In genomic region chr18:11339121-11339520, GRCh38 we compare ENCODE assay signal across 20 cellular contexts.
"Had no signal": no experiment of that assay in that cellular context is flagged by ENCODE, and none has a peak within 500 bp of the region (broad histone marks: within the 10 kb centered on the region; RNA-seq: fewer than 3 reads in every experiment).

No MANE protein-coding gene starts in this region.

- H3K27ac ChIP-seq: esophagus squamous epithelium, left ventricle myocardium inferior, lower lobe of right lung, neutrophil, right atrium auricular region, suprapubic skin, thyroid gland had no signal

- H3K4me3 ChIP-seq: esophagus squamous epithelium, left ventricle myocardium inferior, lower lobe of right lung, right atrium auricular region, smooth muscle cell, suprapubic skin, thyroid gland had no signal

- H3K36me3 ChIP-seq: esophagus squamous epithelium, left ventricle myocardium inferior, lower lobe of right lung, neutrophil, right atrium auricular region, suprapubic skin, thyroid gland had no signal

- H3K4me1 ChIP-seq: esophagus squamous epithelium, left ventricle myocardium inferior, lower lobe of right lung, right atrium auricular region, suprapubic skin, thyroid gland had no signal

- H3K9me3 ChIP-seq: esophagus squamous epithelium, lower lobe of right lung, suprapubic skin, thyroid gland had no signal

- ATAC-seq: effector memory CD8-positive, alpha-beta T cell; left cardiac atrium; lower lobe of right lung; stimulated activated effector memory CD8-positive, alpha-beta T cell treated with anti-CD3 and anti-CD28 coated beads, Interleukin-12 subunit alpha, Interleukin-12 subunit beta, amount 100 ng/mL, for 72 hours; stimulated activated naive CD8-positive, alpha-beta T cell treated with anti-CD3 and anti-CD28 coated beads, Interleukin-15, Interleukin-2, amounts not matched to agents 100 U/mL and 50 U/mL, for 24 hours had no signal

- H3K4me2 ChIP-seq: smooth muscle cell had no signal

- H3K27me3 ChIP-seq: esophagus squamous epithelium, neutrophil, right atrium auricular region, suprapubic skin, thyroid gland had no signal

- DNase-seq: cerebellar nuclear complex; effector memory CD8-positive, alpha-beta T cell; esophagus squamous epithelium; foreskin fibroblast; immature natural killer cell; left cardiac atrium; left ventricle myocardium inferior; lower lobe of right lung; midbrain; naive B cell; nephron progenitor cell; posterior cingulate gyrus; stimulated activated CD4-positive, alpha-beta T cell treated with anti-CD3 and anti-CD28 coated beads, Interleukin-2, amount 100 ng/mL, for 48 hours; stimulated activated naive CD8-positive, alpha-beta T cell treated with anti-CD3 and anti-CD28 coated beads, Interleukin-15, Interleukin-2, amounts not matched to agents 100 U/mL and 50 U/mL, for 24 hours; thyroid gland had no signal
